ENCODE assay signal across 26 cellular contexts in genomic region chr1:168397806-168398205, GRCh38.
"Had no signal": no experiment of that assay in that cellular context is flagged by ENCODE, and none has a peak within 500 bp of the region (broad histone marks: within the 10 kb centered on the region; RNA-seq: fewer than 3 reads in every experiment).

No MANE protein-coding gene starts in this region.

- DNase-seq: effector CD8-positive, alpha-beta T cell; endodermal cell; foreskin keratinocyte; heart left ventricle; kidney; natural killer cell; occipital lobe; ovary; posterior cingulate gyrus; psoas muscle; right cardiac atrium; stimulated activated CD4-positive, alpha-beta T cell treated with anti-CD3 and anti-CD28 coated beads, Interleukin-15, amount 100 ng/mL, for 24 hours; stimulated activated CD4-positive, alpha-beta T cell treated with anti-CD3 and anti-CD28 coated beads, Interleukin-2, amount 100 ng/mL, for 48 hours; stimulated activated naive B cell treated with anti-CD40 and anti-IgM and Interleukin-4, amounts not matched to agents 10 μg/mL and 1 μg/mL and 100 μg/mL, for 72 hours; upper lobe of left lung had no signal

- ATAC-seq: esophagus mucosa; foreskin keratinocyte; gastroesophageal sphincter; heart left ventricle; left lobe of liver; natural killer cell; psoas muscle; right cardiac atrium; stimulated activated naive B cell treated with anti-CD40 and anti-IgM and Interleukin-4, amounts not matched to agents 10 μg/mL and 1 μg/mL and 100 μg/mL, for 72 hours had no signal

- H3K9me3 ChIP-seq: gastroesophageal sphincter, ovary, psoas muscle, thoracic aorta, tibial nerve, upper lobe of left lung had no signal

- H3K27ac Mint-ChIP-seq: endodermal cell; memory B cell; natural killer cell; stimulated activated naive B cell treated with anti-CD40 and anti-IgM and Interleukin-4, amounts not matched to agents 10 μg/mL and 1 μg/mL and 100 μg/mL, for 72 hours; stimulated activated naive CD8-positive, alpha-beta T cell treated with anti-CD3 and anti-CD28 coated beads, Interleukin-15, Interleukin-2, amounts not matched to agents 100 ng/mL and 50 ng/mL, for 24 hours had no signal

- H3K27me3 ChIP-seq: gastroesophageal sphincter, hepatocyte, ovary, tibial nerve, upper lobe of left lung had no signal

- H3K4me1 Mint-ChIP-seq: memory B cell had no signal

- H3K36me3 Mint-ChIP-seq: memory B cell; natural killer cell; stimulated activated naive B cell treated with anti-CD40 and anti-IgM and Interleukin-4, amounts not matched to agents 10 μg/mL and 1 μg/mL and 100 μg/mL, for 72 hours had no signal

- H3K9me3 Mint-ChIP-seq: endodermal cell; memory B cell; natural killer cell; stimulated activated naive CD8-positive, alpha-beta T cell treated with anti-CD3 and anti-CD28 coated beads, Interleukin-15, Interleukin-2, amounts not matched to agents 100 ng/mL and 50 ng/mL, for 24 hours had no signal

- H3K27ac ChIP-seq: epithelial cell of prostate, foreskin keratinocyte, gastroesophageal sphincter, heart left ventricle, hepatocyte, ovary, psoas muscle, thoracic aorta, tibial nerve, upper lobe of left lung had no signal

- H3K4me1 ChIP-seq: foreskin keratinocyte, psoas muscle, upper lobe of left lung had no signal

- H3K4me3 ChIP-seq: gastroesophageal sphincter, heart left ventricle, hepatocyte, lung, ovary, psoas muscle, skin epidermis, thoracic aorta, tibial nerve, upper lobe of left lung had no signal

- H3K36me3 ChIP-seq: gastroesophageal sphincter, heart left ventricle, ovary, thoracic aorta, tibial nerve, upper lobe of left lung had no signal

- H3K4me3 Mint-ChIP-seq: endodermal cell; memory B cell; natural killer cell; stimulated activated naive B cell treated with anti-CD40 and anti-IgM and Interleukin-4, amounts not matched to agents 10 μg/mL and 1 μg/mL and 100 μg/mL, for 72 hours; stimulated activated naive CD8-positive, alpha-beta T cell treated with anti-CD3 and anti-CD28 coated beads, Interleukin-15, Interleukin-2, amounts not matched to agents 100 ng/mL and 50 ng/mL, for 24 hours had no signal
